In genomic region chr5:120134944-120135343, GRCh38 we compare ENCODE assay signal across 22 cellular contexts.
"Had no signal": no experiment of that assay in that cellular context is flagged by ENCODE, and none has a peak within 500 bp of the region (broad histone marks: within the 10 kb centered on the region; RNA-seq: fewer than 3 reads in every experiment).

No MANE protein-coding gene starts in this region.

- ATAC-seq: gastrocnemius medialis; left lobe of liver; naive thymus-derived CD4-positive, alpha-beta T cell; right lobe of liver; stimulated activated effector memory CD8-positive, alpha-beta T cell treated with anti-CD3 and anti-CD28 coated beads, Interleukin-12 subunit alpha, Interleukin-12 subunit beta, amount 100 ng/mL, for 72 hours; stimulated activated naive CD8-positive, alpha-beta T cell treated with anti-CD3 and anti-CD28 coated beads, Interleukin-15, Interleukin-2, amounts not matched to agents 100 U/mL and 50 U/mL, for 24 hours had no signal

- H3K4me3 ChIP-seq: colonic mucosa, esophagus muscularis mucosa, gastrocnemius medialis, lung, neural progenitor cell, right lobe of liver, testis, tibial artery had no signal

- H3K36me3 ChIP-seq: colonic mucosa, esophagus muscularis mucosa, gastrocnemius medialis, neural progenitor cell, right lobe of liver, tibial artery had no signal

- DNase-seq: colonic mucosa; effector CD8-positive, alpha-beta T cell; endodermal cell; gastrocnemius medialis; head of caudate nucleus; kidney; mesendoderm; midbrain; naive thymus-derived CD4-positive, alpha-beta T cell; right lobe of liver; stimulated activated CD4-positive, alpha-beta T cell treated with anti-CD3 and anti-CD28 coated beads, Interleukin-2, amount 100 ng/mL, for 24 hours; stimulated activated CD4-positive, alpha-beta T cell treated with anti-CD3 and anti-CD28 coated beads, Interleukin-4, amount 100 ng/mL, for 24 hours; stimulated activated naive CD8-positive, alpha-beta T cell treated with anti-CD3 and anti-CD28 coated beads, Interleukin-15, Interleukin-2, amounts not matched to agents 100 U/mL and 50 U/mL, for 24 hours; substantia nigra; testis; tibial artery had no signal

- H3K9me3 ChIP-seq: colonic mucosa, esophagus muscularis mucosa, gastrocnemius medialis, right lobe of liver, testis, tibial artery had no signal

- H3K4me2 ChIP-seq: neural progenitor cell had no signal

- H2AFZ ChIP-seq: neural progenitor cell, parathyroid adenoma had no signal

- H3K27ac ChIP-seq: colonic mucosa, esophagus muscularis mucosa, gastrocnemius medialis, neural progenitor cell, parathyroid adenoma, right lobe of liver, testis, tibial artery had no signal

- H3K27me3 ChIP-seq: colonic mucosa, esophagus muscularis mucosa, gastrocnemius medialis, neural progenitor cell, right lobe of liver, testis, tibial artery had no signal

- H3K9ac ChIP-seq: neural progenitor cell, parathyroid adenoma had no signal

- H3K4me1 ChIP-seq: colonic mucosa, neural progenitor cell, parathyroid adenoma, testis had no signal
